Comparison of ENCODE assay signal across 14 cellular contexts in the genomic region with DNA sequence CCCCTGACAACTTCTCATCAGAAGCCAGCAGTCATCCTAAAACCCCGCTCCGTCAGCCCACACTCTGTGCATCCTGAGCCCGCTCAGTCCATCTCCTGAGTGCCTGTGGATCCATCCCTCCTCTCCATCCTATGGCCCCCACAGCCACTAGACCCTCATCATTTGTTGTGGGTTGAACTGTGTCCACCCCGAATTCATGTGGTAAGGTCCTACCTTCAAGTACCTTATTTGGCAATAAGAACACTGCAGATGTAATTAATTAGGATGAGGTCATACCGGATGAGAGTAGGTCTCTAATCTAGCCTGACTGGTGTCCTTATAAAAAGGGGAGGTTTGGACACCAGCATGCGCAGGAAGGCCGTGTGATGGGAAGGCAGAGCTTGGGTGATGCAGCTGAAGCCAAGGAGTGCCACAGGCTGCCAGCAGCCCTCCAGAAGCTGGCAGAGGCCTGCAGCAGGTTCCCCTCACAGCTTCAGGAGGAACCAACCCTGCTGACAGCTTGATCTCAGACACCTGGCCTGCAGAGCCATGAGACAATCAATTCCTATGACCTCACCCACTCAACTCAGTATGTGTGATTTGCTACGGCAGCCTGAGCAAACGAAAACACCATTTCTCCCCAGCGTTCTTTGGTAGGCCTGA.
DNase-seq lines count a peak whose midpoint lies in the region; ATAC-seq, FAIRE-seq and TF ChIP-seq lines count a peak whose summit lies in the region.
"Had no signal": no experiment of that assay in that cellular context is flagged by ENCODE, and none has a peak within 500 bp of the region (broad histone marks: within the 10 kb centered on the region; RNA-seq: fewer than 3 reads in every experiment).

No MANE protein-coding gene starts in this region.

- TF ChIP-seq POLR2A in thyroid gland (IDR thresholded peaks at IDR 0.05) (no peak), H54 (IDR thresholded peaks at IDR 0.05; ENCODE audit: low read depth, low read length) (no peak)

- peak; percentile 12 to 70 for DNase-seq in NCI-H2081 (lab: John Stamatoyannopoulos, UW)
- no peak for DNase-seq in NCI-H2081 treated with DMSO at 0.1 percent for 48 hours (lab: John Stamatoyannopoulos, UW)
- peak; percentile 91 for DNase-seq in NCI-H2196 treated with DMSO at 0.1 percent for 48 hours (lab: John Stamatoyannopoulos, UW; ENCODE audit: unreplicated experiment)
- no peak for DNase-seq in dorsolateral prefrontal cortex
- peak in 1 of 2 donors; percentile 72 for DNase-seq in thyroid gland
- no peak for DNase-seq in H54 (ENCODE audit: insufficient read length, low spot score)
- no peak for DNase-seq in Ammon's horn (ENCODE audit: low spot score)
- DNase-seq: activated naive CD4-positive, alpha-beta T cell treated with anti-CD3 and anti-CD28 coated beads for 36 hours; CD4-positive, CD25-positive, alpha-beta regulatory T cell; NCI-H524; T-helper 1 cell had no signal

- H3K4me3 ChIP-seq in dorsolateral prefrontal cortex (no peak overlapping the region), thyroid gland (replicated peaks in 1 of 3) (no peak overlapping the region)
- H3K4me3 ChIP-seq: A549 had no signal

- H3K27me3 ChIP-seq in dorsolateral prefrontal cortex, result no peaks in the 10 kb centered on the region
- H3K27me3 ChIP-seq in thyroid gland, result no peaks in the 10 kb centered on the region

- H3K4me1 ChIP-seq in thyroid gland, result peaks cover 32 to 43% of the 10 kb centered on the region in 2 donors
- H3K4me1 ChIP-seq: A549 had no signal

- intact Hi-C loops in dorsolateral prefrontal cortex (cut with DNase I) (no loop called here), thyroid gland (cut with DNase I) (no loop called here)

- no peak for ATAC-seq in GM21447 (IDR thresholded peaks at IDR 0.05; ENCODE audit: unreplicated experiment)
- ATAC-seq: A549 had no signal

- WGBS in thyroid gland, 2 donors, result 69 to 77% methylated on average over 10 of the region's 10 CpGs

- TF ChIP-seq CTCF in dorsolateral prefrontal cortex (IDR thresholded peaks at IDR 0.05 in 54 of 56, conservative IDR thresholded peaks at IDR 0.05 in 2 of 56; ENCODE audit: low read depth in 1 of 56, partially characterized antibody in 56 of 56), result no peak
- no peak for TF ChIP-seq CTCF in thyroid gland (IDR thresholded peaks at IDR 0.05)

- peak overlapping the region in 36 of 59 donors; percentile 3 to 74 (median 40) for H3K27ac ChIP-seq in dorsolateral prefrontal cortex
- H3K27ac ChIP-seq in thyroid gland, result peak overlapping the region; percentile 82 to 84 (median 83)
- H3K27ac ChIP-seq: A549 had no signal

- FAIRE-seq in H54 (lab: Jason Lieb, UNC), result no peak
- FAIRE-seq: A549, GM19239 had no signal

- H3K9me3 ChIP-seq in thyroid gland, result no peaks in the 10 kb centered on the region
- H3K9me3 ChIP-seq: A549 had no signal

- H3K36me3 ChIP-seq in thyroid gland, result no peaks in the 10 kb centered on the region

Comparison
In these comparisons a context has a peak if more than half of its experiments do, and no peak if none do; other contexts are left out.
1. DNase-seq: peak in NCI-H2081 (2 of 2) and NCI-H2196 treated with DMSO at 0.1 percent for 48 hours (single experiment); none in NCI-H2081 treated with DMSO at 0.1 percent for 48 hours (single experiment), dorsolateral prefrontal cortex (0 of 10), H54 (single experiment) and Ammon's horn (single experiment).